24 cellular contexts compared by ENCODE assay signal in genomic region chr2:135475128-135475527, GRCh38.
"Had no signal": no experiment of that assay in that cellular context is flagged by ENCODE, and none has a peak within 500 bp of the region (broad histone marks: within the 10 kb centered on the region; RNA-seq: fewer than 3 reads in every experiment).

No MANE protein-coding gene starts in this region.

- H3K4me2 ChIP-seq: KMS-11, SK-N-SH had no signal

- DNase-seq: Kasumi-1, MM.1S, NCI-H1092 treated with DMSO at 0.1 percent for 48 hours, NCI-H1436, NCI-H187, NCI-H2029, NCI-H2081 treated with DMSO at 0.1 percent for 48 hours, NCI-H2171, NCI-H226, NCI-H446, NCI-H510A, NCI-H524 treated with DMSO at 0.1 percent for 48 hours, NCI-H69, NCI-H774, PC-3, SHP77, SK-N-SH, SW 1271, T-cell had no signal

- H3K4me3 ChIP-seq: K562 had no signal

- ATAC-seq: K562, Panc1, PC-3, T-cell had no signal

- H3K9ac ChIP-seq: KMS-11, SK-N-SH had no signal

- H3K9me3 ChIP-seq: SK-N-SH had no signal

- H3K27ac ChIP-seq: HL-60, KMS-11, RWPE1 had no signal
